In genomic region chr13:60273971-60274370, GRCh38 we compare ENCODE assay signal across 28 cellular contexts.
"Had no signal": no experiment of that assay in that cellular context is flagged by ENCODE, and none has a peak within 500 bp of the region (broad histone marks: within the 10 kb centered on the region; RNA-seq: fewer than 3 reads in every experiment).

No MANE protein-coding gene starts in this region.

- H3K4me3 ChIP-seq: dorsolateral prefrontal cortex, gastroesophageal sphincter, heart left ventricle, hepatocyte, lung, neural progenitor cell, smooth muscle cell, testis, tibial artery, upper lobe of left lung had no signal

- H3K9me3 Mint-ChIP-seq: nephron; neural progenitor cell; stimulated activated effector memory CD8-positive, alpha-beta T cell treated with anti-CD3 and anti-CD28 coated beads, Interleukin-12 subunit alpha, Interleukin-12 subunit beta, amount 100 ng/mL, for 72 hours had no signal

- DNase-seq: dorsolateral prefrontal cortex; effector CD4-positive, alpha-beta T cell; foreskin fibroblast; heart left ventricle; kidney; mesenchymal stem cell; midbrain; naive thymus-derived CD4-positive, alpha-beta T cell; stimulated activated CD4-positive, alpha-beta T cell treated with anti-CD3 and anti-CD28 coated beads, Interleukin-12 subunit alpha, Interleukin-12 subunit beta, amount 100 ng/mL, for 4 hours; stimulated activated CD4-positive, alpha-beta T cell treated with anti-CD3 and anti-CD28 coated beads, Interleukin-2, amount 100 ng/mL, for 24 hours; stimulated activated CD4-positive, alpha-beta T cell treated with anti-CD3 and anti-CD28 coated beads, Interleukin-4, amount 100 ng/mL, for 24 hours; stimulated activated naive CD4-positive, alpha-beta T cell treated with Interleukin-2 at 50 U/mL for 16 hours; substantia nigra; testis; tibial artery; upper lobe of left lung had no signal

- ATAC-seq: esophagus mucosa; gastroesophageal sphincter; heart left ventricle; left lobe of liver; naive thymus-derived CD4-positive, alpha-beta T cell; sciatic nerve; stimulated activated effector memory CD8-positive, alpha-beta T cell treated with anti-CD3 and anti-CD28 coated beads, Interleukin-12 subunit alpha, Interleukin-12 subunit beta, amount 100 ng/mL, for 72 hours had no signal

- H3K27me3 ChIP-seq: gastroesophageal sphincter, hepatocyte, neural progenitor cell, testis, tibial artery, upper lobe of left lung had no signal

- H3K4me1 ChIP-seq: gastroesophageal sphincter, heart left ventricle, neural progenitor cell, parathyroid adenoma, testis, upper lobe of left lung had no signal

- H3K4me1 Mint-ChIP-seq: naive thymus-derived CD4-positive, alpha-beta T cell; nephron; neural progenitor cell; stimulated activated effector memory CD8-positive, alpha-beta T cell treated with anti-CD3 and anti-CD28 coated beads, Interleukin-12 subunit alpha, Interleukin-12 subunit beta, amount 100 ng/mL, for 72 hours had no signal

- H3K27ac Mint-ChIP-seq: naive thymus-derived CD4-positive, alpha-beta T cell; nephron; neural progenitor cell; progenitor cell of endocrine pancreas; stimulated activated effector memory CD8-positive, alpha-beta T cell treated with anti-CD3 and anti-CD28 coated beads, Interleukin-12 subunit alpha, Interleukin-12 subunit beta, amount 100 ng/mL, for 72 hours had no signal

- H3K9me3 ChIP-seq: gastroesophageal sphincter, heart left ventricle, testis, tibial artery, upper lobe of left lung had no signal

- H3K4me3 Mint-ChIP-seq: naive thymus-derived CD4-positive, alpha-beta T cell; nephron; neural progenitor cell; stimulated activated effector memory CD8-positive, alpha-beta T cell treated with anti-CD3 and anti-CD28 coated beads, Interleukin-12 subunit alpha, Interleukin-12 subunit beta, amount 100 ng/mL, for 72 hours had no signal

- H3K36me3 Mint-ChIP-seq: naive thymus-derived CD4-positive, alpha-beta T cell; neural progenitor cell; stimulated activated effector memory CD8-positive, alpha-beta T cell treated with anti-CD3 and anti-CD28 coated beads, Interleukin-12 subunit alpha, Interleukin-12 subunit beta, amount 100 ng/mL, for 72 hours had no signal

- H3K36me3 ChIP-seq: gastroesophageal sphincter, heart left ventricle, neural progenitor cell, tibial artery, upper lobe of left lung had no signal
